Comparison of ENCODE assay signal across 1 cellular context in genomic region chr7:149790146-149790548, GRCh38.
TF ChIP-seq lines count a peak whose summit lies in the region.

No MANE protein-coding gene starts in this region.

TF ChIP-seq in K562, 482 proteins besides CTCF, POLR2A, EP300 and RAD21 (continued from another document):
- TF ChIP-seq ETS1 (conservative IDR thresholded peaks at IDR 0.05; ENCODE audit: control insufficient read depth, low read depth, low read length) (0 out of 2 replicates have a peak, but pooled peaks have one; percentile 29), ZBTB7A (IDR thresholded peaks at IDR 0.05; ENCODE audit: borderline replicate concordance, control insufficient read depth, low read depth, low read length) (peak; percentile 79; the same call in 1 of the 2 replicates), ATF3 (IDR thresholded peaks at IDR 0.05) (no peak), ATF3 (CRISPR knock-in tag; conservative IDR thresholded peaks at IDR 0.05) (peak; percentile 3; the same call in 1 of the 2 replicates), FOXJ3 (CRISPR knock-in tag; IDR thresholded peaks at IDR 0.05) (no peak), MYC (IDR thresholded peaks at IDR 0.05; ENCODE audit: low read depth, low read length) (peak; percentile 40; the same call in 1 of the 2 replicates), MYC (CRISPR knock-in tag; IDR thresholded peaks at IDR 0.05; ENCODE audit: borderline replicate concordance, low read depth) (no peak)
